ENCODE assay signal across 13 cellular contexts in the genomic region with DNA sequence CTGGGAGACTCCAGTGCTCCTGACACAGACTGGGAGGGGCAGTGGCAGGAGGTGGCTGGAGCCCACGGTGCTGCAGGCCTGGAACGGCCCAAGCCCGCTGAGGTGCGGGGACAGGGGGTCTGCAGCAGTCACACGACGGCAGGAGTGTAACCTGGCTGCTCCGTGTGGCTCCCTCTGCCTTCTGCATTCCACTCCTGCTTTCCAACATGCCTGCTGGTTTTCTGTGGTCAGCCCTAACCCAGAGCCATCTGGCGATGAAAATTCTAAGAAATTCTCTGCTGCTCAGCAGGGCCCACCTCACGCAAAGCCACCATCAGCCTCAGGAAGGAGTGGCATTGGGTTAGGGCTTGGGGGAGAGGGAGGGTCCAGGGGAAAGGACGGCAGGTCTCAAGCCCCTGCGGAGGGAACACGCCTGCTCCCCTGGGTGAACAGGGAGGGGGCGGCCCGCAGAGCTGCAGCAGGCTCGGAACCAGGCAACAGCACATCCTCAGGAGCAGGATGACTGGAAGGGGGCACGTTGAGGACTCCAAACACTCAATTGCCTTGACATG.
"Had no signal": no experiment of that assay in that cellular context is flagged by ENCODE, and none has a peak within 500 bp of the region (broad histone marks: within the 10 kb centered on the region; RNA-seq: fewer than 3 reads in every experiment).

No MANE protein-coding gene starts in this region.

- ATAC-seq: esophagus mucosa; natural killer cell treated with Interleukin-12 subunit alpha and Interleukin-12 subunit beta and Interleukin-15 and Interleukin-18, amount 100 ng/mL, for 72 hours; stimulated activated effector memory CD8-positive, alpha-beta T cell treated with anti-CD3 and anti-CD28 coated beads, Interleukin-12 subunit alpha, Interleukin-12 subunit beta, amount 100 ng/mL, for 72 hours had no signal

- H3K27ac ChIP-seq: hepatocyte, sigmoid colon had no signal

- H3K4me3 ChIP-seq: hepatocyte, sigmoid colon had no signal

- H3K9me3 ChIP-seq: sigmoid colon had no signal

- H3K36me3 ChIP-seq: sigmoid colon had no signal

- DNase-seq: activated CD4-positive, alpha-beta T cell treated with anti-CD3 and anti-CD28 coated beads, Interleukin-2, amount 10 ng/mL, durations not matched to agents 7 days and 5 days; activated CD8-positive, alpha-beta memory T cell treated with anti-CD3 and anti-CD28 coated beads for 24 hours; activated naive CD4-positive, alpha-beta T cell; activated naive CD8-positive, alpha-beta T cell treated with anti-CD3 and anti-CD28 coated beads, Interleukin-2, amount 10 ng/mL, durations not matched to agents 7 days and 5 days; mesenchymal stem cell; nucleus accumbens; sigmoid colon; stimulated activated CD4-positive, alpha-beta T cell treated with anti-CD3 and anti-CD28 coated beads, Interleukin-2, amount 100 ng/mL, for 24 hours; T-helper 2 cell had no signal
